ENCODE assay signal across 8 cellular contexts in genomic region chr12:27709932-27710591, GRCh38. TPM values are rescaled to one million over a fixed set of nuclear protein-coding genes. Genes with fewer than 3 reads are reported as not detected.
DNase-seq lines count a peak whose midpoint lies in the region; ATAC-seq, FAIRE-seq and TF ChIP-seq lines count a peak whose summit lies in the region.

No MANE protein-coding gene starts in this region.

- H3K4me1 ChIP-seq in ascending aorta, result peaks cover 0 to 15% of the 10 kb centered on the region in 2 donors
- H3K4me1 ChIP-seq in iPS-15b (ENCODE audit: control insufficient read depth, insufficient read depth, low read length), result no peaks in the 10 kb centered on the region
- peaks cover 3 to 5% of the 10 kb centered on the region in 2 donors for H3K4me1 ChIP-seq in small intestine (ENCODE audit: control insufficient read depth in 2 of 2, insufficient read depth in 1 of 2, low read depth in 1 of 2, low read length in 1 of 2)

- H3K9ac ChIP-seq in iPS-15b (ENCODE audit: low read depth, low read length), result peak overlapping the region; percentile 58

- DNase-seq in activated CD4-positive, CD25-positive, alpha-beta regulatory T cell treated with anti-CD3 and anti-CD28 coated beads, Interleukin-2, amount 50 U/mL, for 72 hours, result no peak
- DNase-seq in NCI-H1694 (lab: John Stamatoyannopoulos, UW) (peak; percentile 24), ascending aorta (ENCODE audit: low spot score in 2 of 2) (peak in 1 of 2 donors; percentile 67), small intestine (peak; percentile 60)
- DNase-seq in activated CD4-positive, alpha-beta T cell treated with anti-CD3 and anti-CD28 coated beads for 1 hour, result no peak

- no peak for FAIRE-seq in small intestine (lab: Jason Lieb, UNC)

- H3K27ac ChIP-seq in ascending aorta (peak overlapping the region; percentile 80 to 85), small intestine (ENCODE audit: low read depth in 1 of 2, low read length in 1 of 2) (peak overlapping the region; percentile 66 to 86)

- H3K27me3 ChIP-seq in ascending aorta (no peaks in the 10 kb centered on the region), iPS-15b (ENCODE audit: control insufficient read depth, insufficient read depth, low read length) (no peaks in the 10 kb centered on the region), small intestine (ENCODE audit: control insufficient read depth in 2 of 2, insufficient read depth in 2 of 2, low read length in 2 of 2) (no peaks in the 10 kb centered on the region)

- intact Hi-C loops in ascending aorta (cut with DNase I), result loop anchor here (2.0 kb wide), 1 partner anchor 71 kb away; the partner anchor contains the start of genes KLHL42 and MANSC4

- no peak for TF ChIP-seq CTCF in ascending aorta (IDR thresholded peaks at IDR 0.05)

- peak overlapping the region; percentile 81 to 91 for H3K4me3 ChIP-seq in ascending aorta
- peak overlapping the region; percentile 93 for H3K4me3 ChIP-seq in iPS-15b (ENCODE audit: low read depth, low read length)
- H3K4me3 ChIP-seq in small intestine (ENCODE audit: low read depth in 1 of 2, low read length in 2 of 2), result peak overlapping the region in 1 of 2 donors; percentile 87

- ATAC-seq in activated CD4-positive, CD25-positive, alpha-beta regulatory T cell treated with anti-CD3 and anti-CD28 coated beads, Interleukin-2, amount 50 U/mL, for 24 hours, result peak; percentile 23 to 34
- ATAC-seq in HG02763 (IDR thresholded peaks at IDR 0.05; ENCODE audit: unreplicated experiment), result peak; percentile 30

- WGBS in small intestine, 3 donors, result 6 to 11% (median 6%) methylated on average over 24 of the region's 24 CpGs

- H3K9me3 ChIP-seq in ascending aorta (no peaks in the 10 kb centered on the region), iPS-15b (ENCODE audit: control insufficient read depth, insufficient read depth, low read length) (no peaks in the 10 kb centered on the region), small intestine (ENCODE audit: control insufficient read depth, low read depth) (no peaks in the 10 kb centered on the region)

- peaks cover 0 to 7% of the 10 kb centered on the region in 2 donors for H3K36me3 ChIP-seq in ascending aorta
- H3K36me3 ChIP-seq in iPS-15b (ENCODE audit: control insufficient read depth, insufficient read depth, low read length), result no peaks in the 10 kb centered on the region
- no peaks in the 10 kb centered on the region for H3K36me3 ChIP-seq in small intestine (ENCODE audit: control insufficient read depth in 2 of 2, insufficient read depth in 2 of 2, low read length in 2 of 2)

RNA-seq across cellular contexts. Expression of gene MRPS35, which starts 0.6 kb away (rescaled TPM):
- 2.7 TPM for total RNA-seq in ascending aorta
- polyA plus RNA-seq in small intestine, result 10 to 100 TPM; 45.1 to 84.2 (median 62.4) TPM

RNA-seq across cellular contexts. Expression of gene REP15, which starts 13.8 kb away (rescaled TPM):
- not detected for total RNA-seq in ascending aorta
- polyA plus RNA-seq in small intestine, result 10 to 100 TPM; 17.2 to 58.8 (median 20.5) TPM

Comparison
In these comparisons a context has a peak if more than half of its experiments do, and no peak if none do; other contexts are left out.
1. DNase-seq: peak in NCI-H1694 (single experiment) and small intestine (single experiment); none in activated CD4-positive, CD25-positive, alpha-beta regulatory T cell treated with anti-CD3 and anti-CD28 coated beads, Interleukin-2, amount 50 U/mL, for 72 hours (single experiment) and activated CD4-positive, alpha-beta T cell treated with anti-CD3 and anti-CD28 coated beads for 1 hour (single experiment).